In genomic region chr14:77103954-77104353, GRCh38 we compare ENCODE assay signal across 1 cellular context.
TF ChIP-seq lines count a peak whose summit lies in the region.

No MANE protein-coding gene starts in this region.

TF ChIP-seq in WTC11, 78 proteins besides CTCF, POLR2A, EP300 and RAD21 (continued from another document):
- TF ChIP-seq ATF6 (CRISPR knock-in tag; IDR thresholded peaks at IDR 0.05): no peak
- TF ChIP-seq EMX1 (CRISPR knock-in tag; IDR thresholded peaks at IDR 0.05): no peak
- TF ChIP-seq CREB1 (CRISPR knock-in tag; IDR thresholded peaks at IDR 0.05): no peak
- no peak for TF ChIP-seq GRHL2 (CRISPR knock-in tag; IDR thresholded peaks at IDR 0.05; ENCODE audit: insufficient replicate concordance, severe bottlenecking)
- TF ChIP-seq TEAD1 (CRISPR knock-in tag; IDR thresholded peaks at IDR 0.05): no peak
